In genomic region chr2:223820549-223820948, GRCh38 we compare ENCODE assay signal across 21 cellular contexts.
"Had no signal": no experiment of that assay in that cellular context is flagged by ENCODE, and none has a peak within 500 bp of the region (broad histone marks: within the 10 kb centered on the region; RNA-seq: fewer than 3 reads in every experiment).

No MANE protein-coding gene starts in this region.

- H3K9me3 Mint-ChIP-seq: activated naive CD4-positive, alpha-beta T cell treated with anti-CD3 and anti-CD28 coated beads, Interleukin-2, amount 50 U/mL, for 24 hours; immature natural killer cell; natural killer cell treated with Interleukin-12 subunit alpha and Interleukin-12 subunit beta and Interleukin-15 and Interleukin-18, amount 100 ng/mL, for 72 hours; stimulated activated naive CD8-positive, alpha-beta T cell treated with anti-CD3 and anti-CD28 coated beads, Interleukin-15, Interleukin-2, amounts not matched to agents 100 ng/mL and 50 ng/mL, for 24 hours; T-helper 1 cell treated with Interleukin-12 subunit alpha and Interleukin-12 subunit beta and Interleukin-4 antibody, amounts not matched to agents 30 μg/mL and 1 μg/mL, for 36 hours; WTC11 had no signal

- H3K27ac ChIP-seq: brain microvascular endothelial cell, dorsolateral prefrontal cortex, esophagus muscularis mucosa, foreskin keratinocyte, lower lobe of right lung, upper lobe of right lung had no signal

- H3K4me3 Mint-ChIP-seq: activated naive CD4-positive, alpha-beta T cell treated with anti-CD3 and anti-CD28 coated beads, Interleukin-2, amount 50 U/mL, for 24 hours; immature natural killer cell; natural killer cell treated with Interleukin-12 subunit alpha and Interleukin-12 subunit beta and Interleukin-15 and Interleukin-18, amount 100 ng/mL, for 72 hours; stimulated activated naive CD8-positive, alpha-beta T cell treated with anti-CD3 and anti-CD28 coated beads, Interleukin-15, Interleukin-2, amounts not matched to agents 100 ng/mL and 50 ng/mL, for 24 hours; T-helper 1 cell treated with Interleukin-12 subunit alpha and Interleukin-12 subunit beta and Interleukin-4 antibody, amounts not matched to agents 30 μg/mL and 1 μg/mL, for 36 hours; WTC11 had no signal

- FAIRE-seq: endometrium had no signal

- H3K27ac Mint-ChIP-seq: activated naive CD4-positive, alpha-beta T cell treated with anti-CD3 and anti-CD28 coated beads, Interleukin-2, amount 50 U/mL, for 24 hours; immature natural killer cell; natural killer cell treated with Interleukin-12 subunit alpha and Interleukin-12 subunit beta and Interleukin-15 and Interleukin-18, amount 100 ng/mL, for 72 hours; stimulated activated naive CD8-positive, alpha-beta T cell treated with anti-CD3 and anti-CD28 coated beads, Interleukin-15, Interleukin-2, amounts not matched to agents 100 ng/mL and 50 ng/mL, for 24 hours; T-helper 1 cell treated with Interleukin-12 subunit alpha and Interleukin-12 subunit beta and Interleukin-4 antibody, amounts not matched to agents 30 μg/mL and 1 μg/mL, for 36 hours; WTC11 had no signal

- DNase-seq: activated CD4-positive, alpha-beta T cell treated with anti-CD3 and anti-CD28 coated beads, Interleukin-2, amount 50 U/mL, for 1 hour; activated effector memory CD4-positive, alpha-beta T cell treated with Interleukin-2 at 50 U/mL for 16 hours; amygdala; brain microvascular endothelial cell; cerebellar nuclear complex; dorsolateral prefrontal cortex; foreskin keratinocyte; immature natural killer cell; left cardiac atrium; lower lobe of right lung; mucosa of descending colon; occipital lobe; stimulated activated CD4-positive, alpha-beta T cell treated with anti-CD3 and anti-CD28 coated beads, Interleukin-12 subunit alpha, Interleukin-12 subunit beta, amount 100 ng/mL, for 4 hours; upper lobe of right lung had no signal

- H3K36me3 ChIP-seq: brain microvascular endothelial cell, esophagus muscularis mucosa, lower lobe of right lung, upper lobe of right lung had no signal

- H3K36me3 Mint-ChIP-seq: natural killer cell treated with Interleukin-12 subunit alpha and Interleukin-12 subunit beta and Interleukin-15 and Interleukin-18, amount 100 ng/mL, for 72 hours; WTC11 had no signal

- H3K4me1 ChIP-seq: lower lobe of right lung, upper lobe of right lung had no signal

- H3K27me3 Mint-ChIP-seq: activated naive CD4-positive, alpha-beta T cell treated with anti-CD3 and anti-CD28 coated beads, Interleukin-2, amount 50 U/mL, for 24 hours; natural killer cell treated with Interleukin-12 subunit alpha and Interleukin-12 subunit beta and Interleukin-15 and Interleukin-18, amount 100 ng/mL, for 72 hours; stimulated activated naive CD8-positive, alpha-beta T cell treated with anti-CD3 and anti-CD28 coated beads, Interleukin-15, Interleukin-2, amounts not matched to agents 100 ng/mL and 50 ng/mL, for 24 hours had no signal

- H3K27me3 ChIP-seq: brain microvascular endothelial cell, dorsolateral prefrontal cortex, esophagus muscularis mucosa, foreskin keratinocyte, upper lobe of right lung had no signal

- H3K4me3 ChIP-seq: dorsolateral prefrontal cortex, esophagus muscularis mucosa, lower lobe of right lung, mucosa of descending colon, upper lobe of right lung had no signal

- ATAC-seq: foreskin keratinocyte; lower lobe of right lung; mucosa of descending colon; natural killer cell treated with Interleukin-12 subunit alpha and Interleukin-12 subunit beta and Interleukin-15 and Interleukin-18, amount 100 ng/mL, for 72 hours; upper lobe of right lung had no signal

- H3K9me3 ChIP-seq: esophagus muscularis mucosa, lower lobe of right lung, mucosa of descending colon, upper lobe of right lung had no signal
